ENCODE assay signal across 17 cellular contexts in the genomic region with DNA sequence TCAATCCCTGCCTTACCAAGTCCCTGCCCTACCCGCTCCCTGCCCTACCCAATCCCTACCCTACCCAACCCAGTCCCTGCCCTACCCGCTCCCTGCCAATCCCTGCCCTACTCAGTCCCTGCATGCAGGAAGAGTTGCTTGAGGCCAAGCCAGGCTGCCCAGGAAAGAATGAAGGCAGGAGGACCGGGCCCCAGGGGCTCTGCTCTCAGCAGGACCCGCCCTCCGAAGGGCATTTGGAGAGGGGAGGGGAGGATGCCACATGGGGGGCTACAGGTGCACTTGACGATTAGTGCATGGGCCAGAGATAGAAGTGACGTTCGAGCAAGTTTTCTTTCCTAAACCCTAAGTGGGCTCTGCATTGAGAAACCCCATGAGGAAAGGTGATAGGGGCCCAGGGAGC.
DNase-seq lines count a peak whose midpoint lies in the region; ATAC-seq and TF ChIP-seq lines count a peak whose summit lies in the region.
"Had no signal": no experiment of that assay in that cellular context is flagged by ENCODE, and none has a peak within 500 bp of the region (broad histone marks: within the 10 kb centered on the region; RNA-seq: fewer than 3 reads in every experiment).

No MANE protein-coding gene starts in this region.

- ATAC-seq in GM18907 (IDR thresholded peaks at IDR 0.05; ENCODE audit: unreplicated experiment), result no peak

- DNase-seq in activated CD8-positive, alpha-beta memory T cell treated with anti-CD3 and anti-CD28 coated beads, Interleukin-2, amount 50 U/mL, for 48 hours, result peak; percentile 32
- no peak for DNase-seq in activated CD8-positive, alpha-beta memory T cell treated with anti-CD3 and anti-CD28 coated beads, Interleukin-2, amount 50 U/mL, for 4 hours
- peak; percentile 62 for DNase-seq in coronary artery (ENCODE audit: low spot score)
- DNase-seq in mucosa of gallbladder (ENCODE audit: low spot score), result peak; percentile 1
- no peak for DNase-seq in NCI-H345 treated with DMSO at 0.1 percent for 48 hours (lab: John Stamatoyannopoulos, UW; ENCODE audit: unreplicated experiment)
- DNase-seq in tibial artery, result no peak
- DNase-seq: C1 segment of cervical spinal cord; Calu3; CD4-positive, alpha-beta memory T cell; COR-L47; DMS53; DMS79 treated with DMSO at 0.1 percent for 48 hours; GF-D8; GOT3; HFFc6 had no signal

- intact Hi-C loops in tibial artery (cut with DNase I; ENCODE audit: low total_unique reads), result no loop called here

- no peaks in the 10 kb centered on the region for H3K4me1 ChIP-seq in tibial artery
- H3K4me1 ChIP-seq: HAP-1 had no signal

- H3K27ac ChIP-seq in coronary artery, result no peak overlapping the region
- no peak overlapping the region for H3K27ac ChIP-seq in tibial artery

- H3K4me3 ChIP-seq in coronary artery, result no peak overlapping the region
- H3K4me3 ChIP-seq in tibial artery, result no peak overlapping the region
- H3K4me3 ChIP-seq: HAP-1 had no signal

- H3K9me3 ChIP-seq in tibial artery, result no peaks in the 10 kb centered on the region
- H3K9me3 ChIP-seq: HAP-1 had no signal

- peaks cover 0 to 18% of the 10 kb centered on the region in 2 donors for H3K27me3 ChIP-seq in tibial artery

- no peaks in the 10 kb centered on the region for H3K36me3 ChIP-seq in tibial artery
- H3K36me3 ChIP-seq: HAP-1 had no signal

- TF ChIP-seq CTCF in coronary artery (IDR thresholded peaks at IDR 0.05), result no peak
- TF ChIP-seq CTCF in tibial artery (IDR thresholded peaks at IDR 0.05), result no peak

Comparison
In these comparisons a context has a peak if more than half of its experiments do, and no peak if none do; other contexts are left out.
1. DNase-seq: peak in activated CD8-positive, alpha-beta memory T cell treated with anti-CD3 and anti-CD28 coated beads, Interleukin-2, amount 50 U/mL, for 48 hours (single experiment), coronary artery (single experiment) and mucosa of gallbladder (single experiment); none in activated CD8-positive, alpha-beta memory T cell treated with anti-CD3 and anti-CD28 coated beads, Interleukin-2, amount 50 U/mL, for 4 hours (single experiment), NCI-H345 treated with DMSO at 0.1 percent for 48 hours (single experiment) and tibial artery (0 of 2).